In genomic region chr3:122353901-122354401, GRCh38 we compare ENCODE assay signal across 22 cellular contexts. TPM values are rescaled to one million over a fixed set of nuclear protein-coding genes. Genes with fewer than 3 reads are reported as not detected.
"Had no signal": no experiment of that assay in that cellular context is flagged by ENCODE, and none has a peak within 500 bp of the region (broad histone marks: within the 10 kb centered on the region; RNA-seq: fewer than 3 reads in every experiment).

No MANE protein-coding gene starts in this region.

- FAIRE-seq: kidney had no signal

- H3K4me1 ChIP-seq: adrenal gland, left ventricle myocardium inferior, tibial nerve had no signal

- H3K9me3 ChIP-seq: adrenal gland, colonic mucosa, left ventricle myocardium inferior, mucosa of descending colon, neutrophil, tibial nerve had no signal

- H3K27me3 ChIP-seq: adrenal gland, colonic mucosa, neutrophil, tibial nerve had no signal

- H3K36me3 ChIP-seq: adrenal gland, colonic mucosa, neutrophil had no signal

- ATAC-seq: activated CD8-positive, alpha-beta T cell treated with anti-CD3 and anti-CD28 coated beads for 36 hours; mucosa of descending colon; naive thymus-derived CD8-positive, alpha-beta T cell; WTC11 had no signal

- DNase-seq: activated CD4-positive, alpha-beta T cell treated with anti-CD3 and anti-CD28 coated beads for 48 hours; activated CD8-positive, alpha-beta memory T cell treated with anti-CD3 and anti-CD28 coated beads, Interleukin-2, amount 50 U/mL, for 4 hours; activated CD8-positive, alpha-beta T cell treated with anti-CD3 and anti-CD28 coated beads for 36 hours; activated effector memory CD4-positive, alpha-beta T cell treated with anti-CD3 and anti-CD28 coated beads, Interleukin-2, amount 50 U/mL, for 16 hours; activated T-cell treated with anti-CD3 and anti-CD28 coated beads, Interleukin-2, amount 50 U/mL, for 48 hours; colonic mucosa; glutamatergic neuron; hypothalamus; kidney; left ventricle myocardium inferior; mucosa of descending colon; naive thymus-derived CD8-positive, alpha-beta T cell; posterior cingulate gyrus; retina; stimulated activated CD4-positive, alpha-beta T cell treated with anti-CD3 and anti-CD28 coated beads, Interleukin-15, amount 100 ng/mL, for 24 hours; stimulated activated CD4-positive, alpha-beta T cell treated with anti-CD3 and anti-CD28 coated beads, Interleukin-4, amount 100 ng/mL, for 1 hour; stimulated activated naive CD4-positive, alpha-beta T cell treated with Interleukin-2 at 50 U/mL for 16 hours; T1000 had no signal

- H3K27ac ChIP-seq: adrenal gland, colonic mucosa, left ventricle myocardium inferior, neutrophil, tibial nerve had no signal

- H3K4me3 ChIP-seq: adrenal gland, colonic mucosa, left ventricle myocardium inferior, mucosa of descending colon, tibial nerve had no signal

RNA-seq across cellular contexts. Expression of gene CSTA, which starts 28.9 kb away (rescaled TPM):
- total RNA-seq: activated CD8-positive, alpha-beta T cell treated with anti-CD3 and anti-CD28 coated beads for 36 hours; naive thymus-derived CD8-positive, alpha-beta T cell; WTC11 had no signal
